ENCODE assay signal across 8 cellular contexts in genomic region chr21:37266515-37267221, GRCh38. TPM values are rescaled to one million over a fixed set of nuclear protein-coding genes. Genes with fewer than 3 reads are reported as not detected.
A peak's percentile ranks its signal among the peaks of the same experiment; 100 is the strongest.
DNase-seq lines count a peak whose midpoint lies in the region; ATAC-seq and TF ChIP-seq lines count a peak whose summit lies in the region.

No MANE protein-coding gene starts in this region.

- TF ChIP-seq CTCF in A673 (conservative IDR thresholded peaks at IDR 0.05; ENCODE audit: low read depth, low read length) = no peak

- WGBS in adipose tissue, 3 donors = 2% methylated on average over 37 to 39 of the region's 39 CpGs

- no peaks in the 10 kb centered on the region for H3K36me3 ChIP-seq in A673 (ENCODE audit: insufficient read depth, low read length, poor library complexity, severe bottlenecking)
- H3K36me3 ChIP-seq in iPS-15b (ENCODE audit: control insufficient read depth, insufficient read depth, low read length) = no peaks in the 10 kb centered on the region
- no peaks in the 10 kb centered on the region for H3K36me3 ChIP-seq in skeletal muscle satellite cell (ENCODE audit: insufficient read depth, low read length)

- peak overlapping the region; percentile 72 for H3K4me3 ChIP-seq in A673 (ENCODE audit: low read depth, low read length, poor library complexity, severe bottlenecking)
- H3K4me3 ChIP-seq in iPS-15b (ENCODE audit: low read depth, low read length) = peak overlapping the region; percentile 95
- peak overlapping the region; percentile 84 for H3K4me3 ChIP-seq in skeletal muscle satellite cell (ENCODE audit: low read length)

- DNase-seq in A673 (ENCODE audit: low spot score) = peak; percentile 43
- peak; percentile 43 for DNase-seq in GM03348 (ENCODE audit: low spot score)
- peak; percentile 91 for DNase-seq in NCI-H146 (lab: John Stamatoyannopoulos, UW)
- no peak for DNase-seq in cerebellum (ENCODE audit: low spot score)

- CTCF ChIA-PET in A673 (lab: Charles Lee) = no interaction called here

- peaks cover 9% of the 10 kb centered on the region for H3K4me1 ChIP-seq in A673 (ENCODE audit: insufficient read depth, low read length, poor library complexity, severe bottlenecking)
- H3K4me1 ChIP-seq in iPS-15b (ENCODE audit: control insufficient read depth, insufficient read depth, low read length) = peaks cover 4% of the 10 kb centered on the region
- peaks cover 16% of the 10 kb centered on the region for H3K4me1 ChIP-seq in skeletal muscle satellite cell (ENCODE audit: control insufficient read depth, insufficient read depth, low read length)

- H3K9ac ChIP-seq in iPS-15b (ENCODE audit: low read depth, low read length) = peak overlapping the region; percentile 74
- H3K9ac ChIP-seq in skeletal muscle satellite cell (ENCODE audit: low read depth, low read length) = peak overlapping the region; percentile 96

- no peaks in the 10 kb centered on the region for H3K27me3 ChIP-seq in A673 (replicated peaks; ENCODE audit: insufficient read depth, low read depth, low read length, poor library complexity)
- no peaks in the 10 kb centered on the region for H3K27me3 ChIP-seq in iPS-15b (ENCODE audit: control insufficient read depth, insufficient read depth, low read length)
- H3K27me3 ChIP-seq in skeletal muscle satellite cell (ENCODE audit: control insufficient read depth, insufficient read depth, low read length) = no peaks in the 10 kb centered on the region

- intact Hi-C loops in A673 (cut with micrococcal nuclease; ENCODE audit: unreplicated experiment) = loop anchor here (1.0 kb wide), 1 partner anchor 100 kb away; the partner anchor contains the start of gene DYRK1A

- peak; percentile 8 for ATAC-seq in HG02642 (IDR thresholded peaks at IDR 0.05; ENCODE audit: poor library complexity, unreplicated experiment)

- H3K9me3 ChIP-seq in A673 (ENCODE audit: low read depth, low read length, poor library complexity, severe bottlenecking) = no peaks in the 10 kb centered on the region
- no peaks in the 10 kb centered on the region for H3K9me3 ChIP-seq in iPS-15b (ENCODE audit: control insufficient read depth, insufficient read depth, low read length)
- H3K9me3 ChIP-seq in skeletal muscle satellite cell (replicated peaks; ENCODE audit: low read length) = no peaks in the 10 kb centered on the region

- H3K4me2 ChIP-seq in skeletal muscle satellite cell (ENCODE audit: low read length) = peak overlapping the region; percentile 89

- BruUV-seq in A673 (replicated peaks; lab: Mats Ljungman, UMichigan) = TSS peak; percentile 38

- H3K27ac ChIP-seq in A673 (ENCODE audit: low read depth, low read length, poor library complexity, severe bottlenecking) = peak overlapping the region; percentile 98
- H3K27ac ChIP-seq in adipose tissue (ENCODE audit: low read depth, low read length) = peak overlapping the region; percentile 59

- POLR2A ChIA-PET in A673 (lab: Charles Lee; ENCODE audit: low non-redundant PET) = no interaction called here

RNA-seq across cellular contexts. Expression of gene VPS26C, which starts 0.5 kb away (rescaled TPM):
- total RNA-seq in A673 (2021) (45.3 and 50.2 TPM in 2 replicates), cerebellum (44.1 TPM)
- polyA plus RNA-seq in adipose tissue = 10 to 100 TPM; 16.7 to 32.5 (median 23.7) TPM
- total RNA-seq in skeletal muscle satellite cell (2012; rRNA removed) = 55.7 and 72.0 TPM in 2 replicates
